In the genomic region with DNA sequence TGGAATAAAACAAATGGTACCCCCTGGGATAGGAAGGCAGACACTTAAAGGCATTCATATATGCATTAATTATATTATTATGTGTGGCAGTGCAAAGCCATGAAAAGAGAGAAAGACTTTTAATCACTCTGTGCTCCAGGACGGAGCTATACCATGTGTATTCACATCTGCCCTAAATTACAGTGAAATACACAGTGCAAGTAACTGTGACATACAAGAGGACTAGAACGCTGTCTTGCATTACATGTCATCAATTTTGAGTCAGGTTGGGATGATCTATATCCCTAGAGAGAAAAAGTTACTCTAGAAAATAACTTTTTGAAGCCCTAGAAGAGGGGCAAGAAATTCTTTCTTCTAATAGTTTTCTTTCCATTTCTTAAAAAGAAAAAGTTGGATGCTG, we compare ENCODE assay signal across 15 cellular contexts.
A peak's percentile ranks its signal among the peaks of the same experiment; 100 is the strongest.
DNase-seq lines count a peak whose midpoint lies in the region; ATAC-seq and TF ChIP-seq lines count a peak whose summit lies in the region.
"Had no signal": no experiment of that assay in that cellular context is flagged by ENCODE, and none has a peak within 500 bp of the region (broad histone marks: within the 10 kb centered on the region; RNA-seq: fewer than 3 reads in every experiment).

No MANE protein-coding gene starts in this region.

- H3K27me3 ChIP-seq in thoracic aorta (replicated peaks; ENCODE audit: insufficient read depth), result no peaks in the 10 kb centered on the region
- H3K27me3 ChIP-seq: foreskin keratinocyte, thyroid gland had no signal

- H3K36me3 Mint-ChIP-seq in nephron (ENCODE audit: low read depth), result peaks cover 9% of the 10 kb centered on the region

- no peaks in the 10 kb centered on the region for H3K36me3 ChIP-seq in thoracic aorta
- H3K36me3 ChIP-seq: thyroid gland had no signal

- peak overlapping the region; percentile 84 to 98 (median 96) for H3K27ac Mint-ChIP-seq in nephron
- H3K27ac Mint-ChIP-seq: activated CD4-positive, alpha-beta T cell treated with anti-CD3 and anti-CD28 coated beads for 36 hours had no signal

- no peaks in the 10 kb centered on the region for H3K9me3 ChIP-seq in thoracic aorta
- H3K9me3 ChIP-seq: Caco-2, thyroid gland had no signal

- H3K27me3 Mint-ChIP-seq in nephron (ENCODE audit: low read depth), result no peaks in the 10 kb centered on the region
- H3K27me3 Mint-ChIP-seq: activated CD4-positive, alpha-beta T cell treated with anti-CD3 and anti-CD28 coated beads for 36 hours had no signal

- no peaks in the 10 kb centered on the region for H3K9me3 Mint-ChIP-seq in nephron

- peaks cover 11 to 28% of the 10 kb centered on the region in 2 donors for H3K4me1 ChIP-seq in thoracic aorta (ENCODE audit: control insufficient read depth in 1 of 2, low read depth in 2 of 2)
- H3K4me1 ChIP-seq: Caco-2, foreskin keratinocyte, parathyroid adenoma, thyroid gland had no signal

- H3K4me1 Mint-ChIP-seq in nephron, result peaks cover 20% of the 10 kb centered on the region
- H3K4me1 Mint-ChIP-seq: activated CD4-positive, alpha-beta T cell treated with anti-CD3 and anti-CD28 coated beads for 36 hours had no signal

- H3K4me3 ChIP-seq in HFF-Myc (replicated peaks; ENCODE audit: low read depth, low read length), result no peak overlapping the region
- peak overlapping the region; percentile 44 for H3K4me3 ChIP-seq in coronary artery
- peak overlapping the region; percentile 58 for H3K4me3 ChIP-seq in thoracic aorta
- H3K4me3 ChIP-seq: thyroid gland had no signal

- DNase-seq in HFF-Myc (ENCODE audit: extremely low read depth, low read depth) (peak; percentile 6), coronary artery (ENCODE audit: low spot score) (no peak), thoracic aorta (ENCODE audit: low spot score) (no peak), NCI-H2171 treated with DMSO at 0.1 percent for 48 hours (lab: John Stamatoyannopoulos, UW) (no peak), D341Med (ENCODE audit: low spot score) (no peak)
- no peak for DNase-seq in activated CD8-positive, alpha-beta memory T cell treated with anti-CD3 and anti-CD28 coated beads for 24 hours
- DNase-seq: activated CD4-positive, alpha-beta T cell treated with anti-CD3 and anti-CD28 coated beads for 36 hours; activated CD8-positive, alpha-beta memory T cell treated with anti-CD3 and anti-CD28 coated beads, Interleukin-2, amount 50 U/mL, for 48 hours; activated effector memory CD4-positive, alpha-beta T cell treated with anti-CD3 and anti-CD28 coated beads, Interleukin-2, amount 50 U/mL, for 16 hours; Caco-2; foreskin keratinocyte; T1000; thyroid gland had no signal

- H3K27ac ChIP-seq in coronary artery (peak overlapping the region; percentile 24 to 34), thoracic aorta (peak overlapping the region; percentile 14 to 45)
- H3K27ac ChIP-seq: foreskin keratinocyte, parathyroid adenoma, thyroid gland had no signal

- no peak for TF ChIP-seq CTCF in HFF-Myc (IDR thresholded peaks at IDR 0.05; ENCODE audit: low read depth, low read length, missing control alignments)
- no peak for TF ChIP-seq CTCF in coronary artery (IDR thresholded peaks at IDR 0.05)
- no peak for TF ChIP-seq CTCF in nephron (IDR thresholded peaks at IDR 0.05; ENCODE audit: unreplicated experiment in 3 of 3)
- no peak for TF ChIP-seq CTCF in thoracic aorta (IDR thresholded peaks at IDR 0.05)

- peak overlapping the region in 2 of 3 experiments; percentile 55 to 67 for H3K4me3 Mint-ChIP-seq in nephron
- H3K4me3 Mint-ChIP-seq: activated CD4-positive, alpha-beta T cell treated with anti-CD3 and anti-CD28 coated beads for 36 hours had no signal

- ATAC-seq in thoracic aorta (ENCODE audit: insufficient number of reproducible peaks, low FRiP score, low read depth), result no peak
- ATAC-seq: activated CD4-positive, alpha-beta T cell treated with anti-CD3 and anti-CD28 coated beads for 36 hours; foreskin keratinocyte had no signal
